Comparison of ENCODE assay signal across 1 cellular context in genomic region chr15:89858661-89859458, GRCh38.
A peak's percentile ranks its signal among the peaks of the same experiment; 100 is the strongest.
TF ChIP-seq lines count a peak whose summit lies in the region.

No MANE protein-coding gene starts in this region.

TF ChIP-seq in K562, 482 proteins besides CTCF, POLR2A, EP300 and RAD21:
- TF ChIP-seq ZNF12 (CRISPR knock-in tag; IDR thresholded peaks at IDR 0.05) (no peak), E2F6 (IDR thresholded peaks at IDR 0.05; ENCODE audit: borderline replicate concordance in 1 of 2, extremely low read depth in 1 of 2, insufficient read depth in 1 of 2, insufficient read length in 1 of 2, low read depth in 1 of 2, low read length in 1 of 2, poor library complexity in 1 of 2, severe bottlenecking in 1 of 2) (no peak), MTA1 (IDR thresholded peaks at IDR 0.05; ENCODE audit: borderline replicate concordance) (0 out of 2 replicates have a peak, but pooled peaks have one; percentile 17), NEUROD1 (IDR thresholded peaks at IDR 0.05; ENCODE audit: borderline replicate concordance, low read depth, low read length, partially characterized antibody) (no peak), GABPB1 (CRISPR knock-in tag; IDR thresholded peaks at IDR 0.05) (no peak), RBM39 (optimal IDR thresholded peaks at IDR 0.05; ENCODE audit: low read depth, low read length) (no peak), ZNF253 (CRISPR knock-in tag; conservative IDR thresholded peaks at IDR 0.05) (no peak), HDAC1 (IDR thresholded peaks at IDR 0.05) (0 out of 4 replicates have a peak, but pooled peaks of 1 of the 2 experiments have one; percentile 18), FOXO4 (CRISPR knock-in tag; IDR thresholded peaks at IDR 0.05) (no peak), ILK (tag; IDR thresholded peaks at IDR 0.05; ENCODE audit: borderline replicate concordance, low read depth) (no peak), ZNF512 (tag; IDR thresholded peaks at IDR 0.05) (peak; percentile 87), ZNF436 (CRISPR knock-in tag; IDR thresholded peaks at IDR 0.05) (no peak), THRA (IDR thresholded peaks at IDR 0.05) (no peak), TEAD2 (tag; IDR thresholded peaks at IDR 0.05) (no peak), HDAC8 (tag; IDR thresholded peaks at IDR 0.05) (no peak), ARHGAP35 (IDR thresholded peaks at IDR 0.05; ENCODE audit: partially characterized antibody) (peak; percentile 33)
